9 cellular contexts compared by ENCODE assay signal in genomic region chr7:157000741-157001653, GRCh38. TPM values are rescaled to one million over a fixed set of nuclear protein-coding genes. Genes with fewer than 3 reads are reported as not detected.
DNase-seq lines count a peak whose midpoint lies in the region; ATAC-seq and TF ChIP-seq lines count a peak whose summit lies in the region.
"Had no signal": no experiment of that assay in that cellular context is flagged by ENCODE, and none has a peak within 500 bp of the region (broad histone marks: within the 10 kb centered on the region; RNA-seq: fewer than 3 reads in every experiment).

No MANE protein-coding gene starts in this region.

- H3K4me2 ChIP-seq in MM.1S (ENCODE audit: low read depth, low read length): peak overlapping the region; percentile 12; the same call in 1 of the 2 replicates

- H3K9me3 Mint-ChIP-seq in osteocyte (ENCODE audit: unreplicated experiment): no peaks in the 10 kb centered on the region

- H3K27ac ChIP-seq in MM.1S (ENCODE audit: low read length) (no peak overlapping the region), duodenal mucosa (ENCODE audit: low read depth, low read length) (no peak overlapping the region)

- H3K9ac ChIP-seq in ES-I3 (ENCODE audit: low read depth, low read length) (peak overlapping the region; percentile 49), MM.1S (ENCODE audit: low read length) (no peak overlapping the region), duodenal mucosa (ENCODE audit: low read depth in 1 of 2, low read length in 2 of 2) (no peak overlapping the region)

- H3K27me3 ChIP-seq in MM.1S (replicated peaks; ENCODE audit: insufficient read depth, low read length): peaks cover 40% of the 10 kb centered on the region
- peaks cover 20 to 21% of the 10 kb centered on the region in 2 donors for H3K27me3 ChIP-seq in duodenal mucosa (ENCODE audit: control insufficient read depth in 1 of 2, insufficient read depth in 2 of 2, low read length in 2 of 2)

- H3K27ac Mint-ChIP-seq in osteocyte (ENCODE audit: unreplicated experiment): no peak overlapping the region

- TF ChIP-seq CTCF in MM.1S (IDR thresholded peaks at IDR 0.05; ENCODE audit: low read length) (no peak), osteocyte (IDR thresholded peaks at IDR 0.05) (no peak)

- no peaks in the 10 kb centered on the region for H3K36me3 ChIP-seq in ES-I3 (ENCODE audit: insufficient read depth, low read length)
- no peaks in the 10 kb centered on the region for H3K36me3 ChIP-seq in MM.1S (replicated peaks; ENCODE audit: insufficient read depth, low read length)
- no peaks in the 10 kb centered on the region for H3K36me3 ChIP-seq in duodenal mucosa (ENCODE audit: control insufficient read depth in 1 of 2, insufficient read depth in 2 of 2, low read length in 2 of 2)

- ATAC-seq in HG03469 (IDR thresholded peaks at IDR 0.05; ENCODE audit: unreplicated experiment) (no peak), GM19395 (IDR thresholded peaks at IDR 0.05; ENCODE audit: unreplicated experiment) (no peak)

- no peaks in the 10 kb centered on the region for H4K20me1 ChIP-seq in MM.1S (ENCODE audit: insufficient read depth, low read length)

- peaks cover 73% of the 10 kb centered on the region for H3K27me3 Mint-ChIP-seq in osteocyte (ENCODE audit: unreplicated experiment)

- no peaks in the 10 kb centered on the region for H3F3A ChIP-seq in MM.1S (ENCODE audit: insufficient read depth, low read length)

- H3K4me3 Mint-ChIP-seq in osteocyte (ENCODE audit: unreplicated experiment): peak overlapping the region; percentile 59

- no peak overlapping the region for H2AFZ ChIP-seq in MM.1S (ENCODE audit: low read length)

- no peaks in the 10 kb centered on the region for H3K79me2 ChIP-seq in MM.1S (ENCODE audit: low read length)

- peaks cover 23% of the 10 kb centered on the region for H3K4me1 Mint-ChIP-seq in osteocyte (ENCODE audit: unreplicated experiment)

- H3K36me3 Mint-ChIP-seq in osteocyte (ENCODE audit: unreplicated experiment): no peaks in the 10 kb centered on the region

- H3K4me1 ChIP-seq in ES-I3 (ENCODE audit: insufficient read depth, low read length) (peaks cover 12% of the 10 kb centered on the region), MM.1S (ENCODE audit: low read length) (no peaks in the 10 kb centered on the region), duodenal mucosa (ENCODE audit: control insufficient read depth in 1 of 2, insufficient read depth in 2 of 2, low read length in 2 of 2) (peaks cover 13 to 38% of the 10 kb centered on the region in 2 donors)

- DNase-seq in MM.1S (peak; percentile 5), osteocyte (ENCODE audit: extremely low spot score, unreplicated experiment) (no peak), NCI-H510A treated with DMSO at 0.1 percent for 48 hours (lab: John Stamatoyannopoulos, UW) (no peak), NCI-H187 (lab: John Stamatoyannopoulos, UW) (no peak)
- DNase-seq: NCI-H2107 had no signal

- H3K4me3 ChIP-seq in MM.1S (ENCODE audit: low read length): no peak overlapping the region
- peak overlapping the region; percentile 50 for H3K4me3 ChIP-seq in duodenal mucosa (ENCODE audit: low read depth in 1 of 2, low read length in 2 of 2)

- no peaks in the 10 kb centered on the region; the same call in 1 of the 2 replicates for H3K9me3 ChIP-seq in ES-I3 (ENCODE audit: control insufficient read depth, insufficient read depth, low read length)
- H3K9me3 ChIP-seq in MM.1S (replicated peaks; ENCODE audit: insufficient read depth, low read length): no peaks in the 10 kb centered on the region
- no peaks in the 10 kb centered on the region for H3K9me3 ChIP-seq in duodenal mucosa (ENCODE audit: control insufficient read depth in 1 of 2, low read length in 2 of 2)

- H3K9me2 ChIP-seq in MM.1S (replicated peaks; ENCODE audit: insufficient read depth, low read length): no peaks in the 10 kb centered on the region

RNA-seq across cellular contexts. Expression of gene MNX1, which starts 9.5 kb away (rescaled TPM):
- total RNA-seq in osteocyte: not detected in 2 replicates

RNA-seq across cellular contexts. Expression of gene NOM1, which starts 51.5 kb away (rescaled TPM):
- 21.3 and 22.6 TPM in 2 replicates for total RNA-seq in osteocyte
